Comparison of ENCODE assay signal across 30 cellular contexts in genomic region chr19:38801359-38802095, GRCh38. TPM values are rescaled to one million over a fixed set of nuclear protein-coding genes. Genes with fewer than 3 reads are reported as not detected.
"Had no signal": no experiment of that assay in that cellular context is flagged by ENCODE, and none has a peak within 500 bp of the region (broad histone marks: within the 10 kb centered on the region; RNA-seq: fewer than 3 reads in every experiment).

No MANE protein-coding gene starts in this region.

- H3K9me3 ChIP-seq: esophagus muscularis mucosa, gastroesophageal sphincter, heart left ventricle, ovary, right lobe of liver, testis, tibial artery had no signal

- DNase-seq: dermis blood vessel endothelial cell; effector memory CD4-positive, alpha-beta T cell; foreskin keratinocyte; heart left ventricle; kidney glomerular epithelial cell; naive thymus-derived CD4-positive, alpha-beta T cell; nucleus accumbens; ovary; stimulated activated CD4-positive, alpha-beta T cell treated with anti-CD3 and anti-CD28 coated beads, Interleukin-2, amount 100 ng/mL, for 24 hours; stimulated activated CD4-positive, alpha-beta T cell treated with anti-CD3 and anti-CD28 coated beads, Interleukin-4, amount 100 ng/mL, for 24 hours; stimulated activated naive CD4-positive, alpha-beta T cell treated with Interleukin-2 at 50 U/mL for 16 hours; substantia nigra; testis; tibial artery had no signal

- H3K4me3 ChIP-seq: coronary artery, esophagus muscularis mucosa, gastroesophageal sphincter, heart left ventricle, hepatocyte, lung, neural progenitor cell, ovary, right lobe of liver, smooth muscle cell, testis, tibial artery had no signal

- H3K27me3 ChIP-seq: esophagus muscularis mucosa, foreskin keratinocyte, gastroesophageal sphincter, heart left ventricle, hepatocyte, neural progenitor cell, ovary, right lobe of liver, testis, tibial artery had no signal

- H3K79me2 ChIP-seq: hepatocyte had no signal

- H3K4me1 ChIP-seq: gastroesophageal sphincter, neural progenitor cell, right lobe of liver, testis, tibial artery had no signal

- H3K9ac ChIP-seq: neural progenitor cell had no signal

- H3K27ac ChIP-seq: coronary artery, esophagus muscularis mucosa, foreskin keratinocyte, gastroesophageal sphincter, heart left ventricle, hepatocyte, neural progenitor cell, ovary, right lobe of liver, testis, tibial artery had no signal

- H2AFZ ChIP-seq: hepatocyte, neural progenitor cell had no signal

- H3K4me2 ChIP-seq: hepatocyte, neural progenitor cell, smooth muscle cell had no signal

- ATAC-seq: foreskin keratinocyte; gastroesophageal sphincter; naive thymus-derived CD4-positive, alpha-beta T cell; right lobe of liver; stimulated activated effector memory CD8-positive, alpha-beta T cell treated with anti-CD3 and anti-CD28 coated beads, Interleukin-12 subunit alpha, Interleukin-12 subunit beta, amount 100 ng/mL, for 72 hours had no signal

- H3K36me3 ChIP-seq: heart left ventricle, neural progenitor cell, ovary had no signal

RNA-seq across cellular contexts. Expression of gene LGALS4, which starts 11.2 kb away (rescaled TPM):
- total RNA-seq: dermis blood vessel endothelial cell, endothelial cell of umbilical vein, epithelial cell of proximal tubule, fibroblast of lung, foreskin keratinocyte, smooth muscle cell had no signal
- polyA plus RNA-seq: fibroblast of lung had no signal

RNA-seq across cellular contexts. Expression of gene LGALS7B, which starts 12.5 kb away (rescaled TPM):
- total RNA-seq: endothelial cell of umbilical vein; esophagus muscularis mucosa; fibroblast of lung; heart left ventricle; hepatocyte; liver; mononuclear cell; naive thymus-derived CD4-positive, alpha-beta T cell; ovary; posterior vena cava; right lobe of liver; smooth muscle cell had no signal
- polyA plus RNA-seq: endothelial cell of umbilical vein; heart left ventricle; hepatocyte; naive thymus-derived CD4-positive, alpha-beta T cell; ovary; smooth muscle cell; urinary bladder had no signal

RNA-seq across cellular contexts. Expression of gene LGALS7, which starts 28.2 kb away (rescaled TPM):
- total RNA-seq: dermis blood vessel endothelial cell; endothelial cell of umbilical vein; epithelial cell of proximal tubule; esophagus muscularis mucosa; fibroblast of lung; heart left ventricle; hepatocyte; liver; mononuclear cell; naive thymus-derived CD4-positive, alpha-beta T cell; posterior vena cava; right lobe of liver; smooth muscle cell; testis; urinary bladder had no signal
- polyA plus RNA-seq: endothelial cell of umbilical vein; fibroblast of lung; liver; naive thymus-derived CD4-positive, alpha-beta T cell; smooth muscle cell had no signal
